25 cellular contexts compared by ENCODE assay signal in genomic region chr20:11689262-11689661, GRCh38.
"Had no signal": no experiment of that assay in that cellular context is flagged by ENCODE, and none has a peak within 500 bp of the region (broad histone marks: within the 10 kb centered on the region; RNA-seq: fewer than 3 reads in every experiment).

No MANE protein-coding gene starts in this region.

- H3K27me3 ChIP-seq: colonic mucosa, dorsolateral prefrontal cortex, gastroesophageal sphincter had no signal

- H3K4me1 ChIP-seq: colonic mucosa, foreskin keratinocyte, gastrocnemius medialis had no signal

- H3K4me3 ChIP-seq: colonic mucosa, coronary artery, dorsolateral prefrontal cortex, esophagus muscularis mucosa, esophagus squamous epithelium, gastrocnemius medialis, gastroesophageal sphincter, heart left ventricle, heart right ventricle had no signal

- H3K36me3 ChIP-seq: colonic mucosa, esophagus muscularis mucosa, esophagus squamous epithelium, gastrocnemius medialis, gastroesophageal sphincter, heart left ventricle, heart right ventricle had no signal

- ATAC-seq: effector memory CD8-positive, alpha-beta T cell; esophagus mucosa; foreskin keratinocyte; gastrocnemius medialis; gastroesophageal sphincter; heart left ventricle; heart right ventricle had no signal

- FAIRE-seq: endothelial cell of umbilical vein had no signal

- DNase-seq: colonic mucosa; cortex of kidney; dermis blood vessel endothelial cell; dorsolateral prefrontal cortex; effector CD4-positive, alpha-beta T cell; effector CD8-positive, alpha-beta T cell; effector memory CD4-positive, alpha-beta T cell; effector memory CD8-positive, alpha-beta T cell; endodermal cell; erythroblast; esophagus squamous epithelium; foreskin fibroblast; foreskin keratinocyte; foreskin melanocyte; gastrocnemius medialis; glutamatergic neuron; head of caudate nucleus; heart left ventricle; heart right ventricle had no signal

- H3K9me3 ChIP-seq: colonic mucosa, esophagus muscularis mucosa, esophagus squamous epithelium, gastrocnemius medialis, gastroesophageal sphincter, heart left ventricle, heart right ventricle had no signal

- H3K27ac ChIP-seq: colonic mucosa, coronary artery, dorsolateral prefrontal cortex, epithelial cell of prostate, esophagus muscularis mucosa, esophagus squamous epithelium, foreskin keratinocyte, gastrocnemius medialis, gastroesophageal sphincter, heart left ventricle, heart right ventricle had no signal
